15 cellular contexts compared by ENCODE assay signal in genomic region chr9:96984887-96985286, GRCh38. TPM values are rescaled to one million over a fixed set of nuclear protein-coding genes. Genes with fewer than 3 reads are reported as not detected.
"Had no signal": no experiment of that assay in that cellular context is flagged by ENCODE, and none has a peak within 500 bp of the region (broad histone marks: within the 10 kb centered on the region; RNA-seq: fewer than 3 reads in every experiment).

No MANE protein-coding gene starts in this region.

RNA-seq across cellular contexts. Expression of gene CTSV, which starts 54.1 kb away (rescaled TPM):
- total RNA-seq: activated B cell treated with CpG ODN at 0.5 μM for 24 hours, aorta had no signal

RNA-seq across cellular contexts. Expression of gene NUTM2G, which starts 56.2 kb away (rescaled TPM):
- total RNA-seq: activated B cell treated with CpG ODN at 0.5 μM for 24 hours; activated CD4-positive, alpha-beta memory T cell treated with anti-CD3 and anti-CD28 coated beads for 36 hours; activated CD4-positive, alpha-beta T cell treated with anti-CD3 and anti-CD28 coated beads, Interleukin-2, amount 10 ng/mL, durations not matched to agents 24 days and 14 days; activated CD8-positive, alpha-beta memory T cell treated with anti-CD3 and anti-CD28 coated beads for 36 hours; activated CD8-positive, alpha-beta T cell treated with anti-CD3 and anti-CD28 coated beads for 36 hours; activated naive CD4-positive, alpha-beta T cell treated with anti-CD3 and anti-CD28 coated beads for 36 hours; activated naive CD4-positive, alpha-beta T cell treated with anti-CD3 and anti-CD28 coated beads, Interleukin-2, amount 50 U/mL, for 72 hours; activated naive CD8-positive, alpha-beta T cell treated with anti-CD3 and anti-CD28 coated beads for 36 hours; activated T-cell treated with anti-CD3 and anti-CD28 coated beads, Interleukin-2, amount 50 U/mL, for 4 hours; activated T-cell treated with anti-CD3 and anti-CD28 coated beads, Interleukin-2, amount 50 U/mL, for 72 hours; activated T-helper 1 cell treated with anti-CD3 and anti-CD28 coated beads, Interleukin-12 subunit alpha, Interleukin-12 subunit beta, Interleukin-2, Interleukin-4 antibody, amounts not matched to agents 30 ng/mL and 10 ng/mL and 1 ng/mL, durations not matched to agents 14 hours and 24 hours and 36 hours; activated T-helper 17 cell treated with anti-CD3 and anti-CD28 coated beads, Interleukin-2, amount 50 U/mL, for 72 hours; adrenal gland; aorta; bronchial epithelial cell had no signal
- polyA plus RNA-seq: adrenal gland, aorta had no signal
